In the genomic region with DNA sequence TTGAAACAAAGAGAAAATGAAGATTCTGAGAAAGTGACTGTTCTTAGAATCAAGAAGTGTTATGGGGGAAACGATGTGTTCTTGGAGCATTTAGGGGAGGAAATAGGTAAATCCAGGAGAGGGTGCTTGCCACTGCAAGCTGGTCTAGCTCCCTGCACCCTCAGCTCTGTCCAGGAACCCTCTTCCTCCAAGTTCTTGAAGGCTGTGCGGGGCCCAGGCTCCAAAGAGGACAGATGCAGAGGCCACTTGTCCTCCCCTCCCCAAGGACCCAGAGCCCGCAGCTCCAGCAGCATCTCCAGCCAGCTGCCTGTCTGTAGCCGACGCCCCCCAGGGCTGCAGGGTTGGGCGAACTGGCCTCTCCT, we compare ENCODE assay signal across 10 cellular contexts.
DNase-seq lines count a peak whose midpoint lies in the region; ATAC-seq, FAIRE-seq and TF ChIP-seq lines count a peak whose summit lies in the region.
"Had no signal": no experiment of that assay in that cellular context is flagged by ENCODE, and none has a peak within 500 bp of the region (broad histone marks: within the 10 kb centered on the region; RNA-seq: fewer than 3 reads in every experiment).

No MANE protein-coding gene starts in this region.

- no peak for TF ChIP-seq POLR2A in GM12878 (IDR thresholded peaks at IDR 0.05; ENCODE audit: low read depth, low read length)
- TF ChIP-seq POLR2A in gastrocnemius medialis (IDR thresholded peaks at IDR 0.05): no peak

- H3K79me2 ChIP-seq in GM12878 (ENCODE audit: control insufficient read depth, insufficient read depth, low read length): no peaks in the 10 kb centered on the region

- H3K27ac Mint-ChIP-seq in activated CD8-positive, alpha-beta memory T cell treated with anti-CD3 and anti-CD28 coated beads, Interleukin-2, amount 10 ng/mL, durations not matched to agents 7 days and 5 days: no peak overlapping the region

- H3K27me3 Mint-ChIP-seq in activated CD8-positive, alpha-beta memory T cell treated with anti-CD3 and anti-CD28 coated beads, Interleukin-2, amount 10 ng/mL, durations not matched to agents 7 days and 5 days: peaks cover 15% of the 10 kb centered on the region

- no peak for DNase-seq in activated CD8-positive, alpha-beta memory T cell treated with anti-CD3 and anti-CD28 coated beads, Interleukin-2, amount 10 ng/mL, durations not matched to agents 7 days and 5 days
- no peak for DNase-seq in activated CD8-positive, alpha-beta memory T cell treated with anti-CD3 and anti-CD28 coated beads, Interleukin-2, amount 50 U/mL, for 48 hours
- no peak for DNase-seq in GM12878 (ENCODE audit: low read depth, low spot score)
- no peak for DNase-seq in gastrocnemius medialis
- DNase-seq in SHP77 treated with DMSO at 0.1 percent for 48 hours (lab: John Stamatoyannopoulos, UW): no peak
- DNase-seq in GF-D8 (lab: John Stamatoyannopoulos, UW): no peak
- DNase-seq in NCI-H2029 (lab: John Stamatoyannopoulos, UW): no peak

- no peak for TF ChIP-seq CTCF in GM12878 (IDR thresholded peaks at IDR 0.05 in 2 of 3, conservative IDR thresholded peaks at IDR 0.05 in 1 of 3; ENCODE audit: control insufficient read depth in 2 of 3, extremely low read depth in 1 of 3, insufficient read depth in 1 of 3, low read depth in 3 of 3, low read length in 3 of 3)
- TF ChIP-seq CTCF in gastrocnemius medialis (IDR thresholded peaks at IDR 0.05 in 4 of 5, conservative IDR thresholded peaks at IDR 0.05 in 1 of 5): no peak

- TF ChIP-seq EP300 in GM12878 (IDR thresholded peaks at IDR 0.05; ENCODE audit: borderline replicate concordance in 1 of 2, control insufficient read depth in 1 of 2, low read depth in 2 of 2, low read length in 2 of 2): no peak

- H3K27ac ChIP-seq in GM12878 (ENCODE audit: control insufficient read depth, insufficient read depth) (no peak overlapping the region), gastrocnemius medialis (no peak overlapping the region)
- H3K27ac ChIP-seq: right lobe of liver had no signal

- H3K27me3 ChIP-seq in GM12878 (replicated peaks in 1 of 2; ENCODE audit: control insufficient read depth in 2 of 2, insufficient read depth in 2 of 2, low read length in 1 of 2): no peaks in the 10 kb centered on the region; a peak in 3 of 4 replicates
- H3K27me3 ChIP-seq in gastrocnemius medialis: no peaks in the 10 kb centered on the region
- H3K27me3 ChIP-seq: right lobe of liver, thyroid gland had no signal

- H4K20me1 ChIP-seq in GM12878 (ENCODE audit: control insufficient read depth, insufficient read depth): no peaks in the 10 kb centered on the region

- no TSS peak for BruUV-seq in GM12878 (replicated peaks; lab: Mats Ljungman, UMichigan)

- no peak for FAIRE-seq in GM12878 (lab: Jason Lieb, UNC)

- no peak overlapping the region for H2AFZ ChIP-seq in GM12878 (ENCODE audit: control insufficient read depth, low read depth, low read length)

- H3K9me3 ChIP-seq in GM12878 (replicated peaks; ENCODE audit: control insufficient read depth, insufficient read depth, low read length) (no peaks in the 10 kb centered on the region), gastrocnemius medialis (no peaks in the 10 kb centered on the region)
- H3K9me3 ChIP-seq: right lobe of liver, thyroid gland had no signal

- H3K4me2 ChIP-seq in GM12878 (ENCODE audit: control insufficient read depth, insufficient read depth): no peak overlapping the region

- H3K36me3 ChIP-seq in GM12878 (ENCODE audit: control insufficient read depth in 2 of 2, insufficient read depth in 2 of 2, low read length in 1 of 2) (no peaks in the 10 kb centered on the region), gastrocnemius medialis (no peaks in the 10 kb centered on the region)
- H3K36me3 ChIP-seq: right lobe of liver, thyroid gland had no signal

- intact Hi-C loops in GM12878 (cut with micrococcal nuclease; ENCODE audit: unreplicated experiment) (loop anchor here (1.0 to 5.0 kb wide), 4 partner anchors 118 to 1447 kb away; no protein-coding TSS in a partner anchor), gastrocnemius medialis (cut with DNase I; ENCODE audit: low total_unique reads) (loop anchor here (2.0 to 5.0 kb wide), 4 partner anchors 19 to 1447 kb away; no protein-coding TSS in a partner anchor)

- no peak overlapping the region for H3K4me3 Mint-ChIP-seq in activated CD8-positive, alpha-beta memory T cell treated with anti-CD3 and anti-CD28 coated beads, Interleukin-2, amount 10 ng/mL, durations not matched to agents 7 days and 5 days

- H3K9ac ChIP-seq in GM12878 (ENCODE audit: control insufficient read depth, insufficient read depth, low read length): no peak overlapping the region

- H3K4me1 ChIP-seq in GM12878 (ENCODE audit: control insufficient read depth, insufficient read depth, low read length) (no peaks in the 10 kb centered on the region), gastrocnemius medialis (peaks cover 26 to 52% of the 10 kb centered on the region in 2 donors)
- H3K4me1 ChIP-seq: right lobe of liver had no signal

- CTCF ChIA-PET in activated CD8-positive, alpha-beta memory T cell treated with anti-CD3 and anti-CD28 coated beads, Interleukin-2, amount 10 ng/mL, durations not matched to agents 7 days and 5 days (lab: Charles Lee): interaction anchor here (0.6 to 2.8 kb wide), 45 partner anchors 9 to 1455 kb away, joined by 3 to 39 read pairs (median 5); no protein-coding TSS in a partner anchor
- CTCF ChIA-PET in GM12878 (lab: Yijun Ruan, JAX): interaction anchor here (0.5 to 2.6 kb wide), 40 partner anchors 9 to 1512 kb away, joined by 3 to 40 read pairs (median 4); no protein-coding TSS in a partner anchor

- TF ChIP-seq RAD21 in GM12878 (IDR thresholded peaks at IDR 0.05; ENCODE audit: insufficient read depth, low read depth, low read length): no peak

- H3K36me3 Mint-ChIP-seq in activated CD8-positive, alpha-beta memory T cell treated with anti-CD3 and anti-CD28 coated beads, Interleukin-2, amount 10 ng/mL, durations not matched to agents 7 days and 5 days: no peaks in the 10 kb centered on the region

- SMC1A ChIA-PET in GM12878 (lab: Charles Lee; ENCODE audit: uncharacterized antibody, unreplicated experiment): interaction anchor here (0.8 to 2.0 kb wide), 6 partner anchors 97 to 1447 kb away, joined by 3 to 12 read pairs (median 4); no protein-coding TSS in a partner anchor

- no peak overlapping the region for H3K4me3 ChIP-seq in GM12878
- no peak overlapping the region for H3K4me3 ChIP-seq in gastrocnemius medialis
- H3K4me3 ChIP-seq: right lobe of liver, thyroid gland had no signal

- H3K9me3 Mint-ChIP-seq in activated CD8-positive, alpha-beta memory T cell treated with anti-CD3 and anti-CD28 coated beads, Interleukin-2, amount 10 ng/mL, durations not matched to agents 7 days and 5 days (ENCODE audit: low read depth): no peaks in the 10 kb centered on the region

- peak; percentile 50 for ATAC-seq in activated CD8-positive, alpha-beta memory T cell treated with anti-CD3 and anti-CD28 coated beads, Interleukin-2, amount 10 ng/mL, durations not matched to agents 7 days and 5 days
- ATAC-seq in HG02759 (IDR thresholded peaks at IDR 0.05; ENCODE audit: unreplicated experiment): peak; percentile 17
- peak; percentile 57 for ATAC-seq in GM12878
- ATAC-seq in gastrocnemius medialis: peak; percentile 7 to 9

- RAD21 ChIA-PET in GM12878 (lab: Charles Lee; ENCODE audit: unreplicated experiment): interaction anchor here (0.7 to 2.5 kb wide), 8 partner anchors 10 to 1449 kb away, joined by 3 to 19 read pairs (median 6); no protein-coding TSS in a partner anchor

- in situ Hi-C loops in GM12878 (cut with MboI) (no loop called here), gastrocnemius medialis (cut with MboI; ENCODE audit: low sequenced_read_pairs in 4 of 4) (loop anchor here in 3 of 4 donors (10.0 to 25.0 kb wide), 4 partner anchors 162 to 1437 kb away; no protein-coding TSS in a partner anchor)

- WGBS in GM12878 (ENCODE audit: insufficient coverage, insufficient replicate concordance, low lambda C conversion rate, missing lambda C conversion rate): 16% methylated on average over 6 of the region's 6 CpGs

- H3K4me1 Mint-ChIP-seq in activated CD8-positive, alpha-beta memory T cell treated with anti-CD3 and anti-CD28 coated beads, Interleukin-2, amount 10 ng/mL, durations not matched to agents 7 days and 5 days: peaks cover 7% of the 10 kb centered on the region

- POLR2A ChIA-PET in GM12878 (lab: Charles Lee): interaction anchor here (0.6 kb wide), 1 partner anchor 1454 kb away, joined by 4 read pairs; no protein-coding TSS in a partner anchor

TF ChIP-seq in GM12878, 131 proteins besides CTCF, POLR2A, EP300 and RAD21 (continues in another document):
- TF ChIP-seq BMI1 (IDR thresholded peaks at IDR 0.05; ENCODE audit: borderline replicate concordance) (no peak), FOXK2 (IDR thresholded peaks at IDR 0.05) (no peak), SREBF1 (IDR thresholded peaks at IDR 0.05; ENCODE audit: low read length) (no peak), NKRF (conservative IDR thresholded peaks at IDR 0.05) (no peak)
